25 cellular contexts compared by ENCODE assay signal in the genomic region with DNA sequence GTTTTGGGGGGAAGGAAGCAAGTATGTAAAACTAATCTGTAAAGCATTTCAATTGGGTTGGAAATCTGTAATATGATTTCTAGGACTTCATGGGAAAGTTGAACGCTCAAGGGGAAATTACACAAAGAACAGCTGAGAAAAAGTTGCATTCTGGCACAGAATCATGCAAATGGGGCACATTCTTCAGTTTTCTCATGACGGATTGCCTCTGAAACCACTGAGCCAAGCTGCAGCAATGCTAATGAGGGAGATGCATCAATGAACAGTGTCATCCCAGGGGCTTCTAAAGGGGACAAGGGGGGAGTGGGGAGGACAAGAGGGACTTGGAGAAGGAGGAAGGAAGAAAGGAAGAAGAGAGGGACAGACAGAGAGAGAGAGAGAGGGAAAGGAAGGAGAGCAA.
DNase-seq lines count a peak whose midpoint lies in the region; ATAC-seq and TF ChIP-seq lines count a peak whose summit lies in the region.
"Had no signal": no experiment of that assay in that cellular context is flagged by ENCODE, and none has a peak within 500 bp of the region (broad histone marks: within the 10 kb centered on the region; RNA-seq: fewer than 3 reads in every experiment).

No MANE protein-coding gene starts in this region.

- H3K4me1 Mint-ChIP-seq in brain (peaks cover 63% of the 10 kb centered on the region), nephron (peaks cover 16% of the 10 kb centered on the region)
- H3K4me1 Mint-ChIP-seq in stimulated activated naive CD8-positive, alpha-beta T cell treated with anti-CD3 and anti-CD28 coated beads, Interleukin-15, amount 100 ng/mL, for 72 hours: no peaks in the 10 kb centered on the region
- H3K4me1 Mint-ChIP-seq: activated CD4-positive, alpha-beta T cell treated with anti-CD3 and anti-CD28 coated beads, Interleukin-2, amount 10 ng/mL, durations not matched to agents 7 days and 5 days; activated naive CD8-positive, alpha-beta T cell treated with anti-CD3 and anti-CD28 coated beads, Interleukin-2, amount 50 U/mL, for 24 hours; CD4-positive, CD25-positive, alpha-beta regulatory T cell; naive B cell; stimulated activated naive B cell treated with anti-CD40 and anti-IgM and Interleukin-4, amounts not matched to agents 10 μg/mL and 1 μg/mL and 100 μg/mL, for 72 hours had no signal

- H3K9me3 ChIP-seq in HUES64 (ENCODE audit: insufficient read depth, low read depth, low read length): no peaks in the 10 kb centered on the region
- H3K9me3 ChIP-seq: body of pancreas, pancreas, suprapubic skin had no signal

- no peak overlapping the region for H3K4me3 ChIP-seq in HUES64 (ENCODE audit: low read length)
- H3K4me3 ChIP-seq: body of pancreas, pancreas, suprapubic skin had no signal

- H3K27me3 Mint-ChIP-seq in brain (peaks cover 4% of the 10 kb centered on the region), nephron (ENCODE audit: low read depth) (no peaks in the 10 kb centered on the region)
- no peaks in the 10 kb centered on the region for H3K27me3 Mint-ChIP-seq in stimulated activated naive CD8-positive, alpha-beta T cell treated with anti-CD3 and anti-CD28 coated beads, Interleukin-15, amount 100 ng/mL, for 72 hours
- H3K27me3 Mint-ChIP-seq: activated CD4-positive, alpha-beta T cell treated with anti-CD3 and anti-CD28 coated beads, Interleukin-2, amount 10 ng/mL, durations not matched to agents 7 days and 5 days had no signal

- H3K9ac ChIP-seq in HUES64 (ENCODE audit: low read depth, low read length): no peak overlapping the region

- H3K27me3 ChIP-seq in HUES64 (ENCODE audit: insufficient read depth, low read length): no peaks in the 10 kb centered on the region
- H3K27me3 ChIP-seq: body of pancreas, suprapubic skin had no signal

- TF ChIP-seq CTCF in brain (conservative IDR thresholded peaks at IDR 0.05) (no peak), nephron (IDR thresholded peaks at IDR 0.05; ENCODE audit: unreplicated experiment in 3 of 3) (no peak)

- H3K36me3 Mint-ChIP-seq in brain (no peaks in the 10 kb centered on the region), nephron (ENCODE audit: low read depth) (no peaks in the 10 kb centered on the region)
- H3K36me3 Mint-ChIP-seq: CD4-positive, CD25-positive, alpha-beta regulatory T cell; naive B cell; stimulated activated naive B cell treated with anti-CD40 and anti-IgM and Interleukin-4, amounts not matched to agents 10 μg/mL and 1 μg/mL and 100 μg/mL, for 72 hours had no signal

- H3K9me3 Mint-ChIP-seq in brain: no peaks in the 10 kb centered on the region
- H3K9me3 Mint-ChIP-seq in nephron: no peaks in the 10 kb centered on the region
- no peaks in the 10 kb centered on the region for H3K9me3 Mint-ChIP-seq in stimulated activated naive CD8-positive, alpha-beta T cell treated with anti-CD3 and anti-CD28 coated beads, Interleukin-15, amount 100 ng/mL, for 72 hours
- H3K9me3 Mint-ChIP-seq: activated CD4-positive, alpha-beta T cell treated with anti-CD3 and anti-CD28 coated beads, Interleukin-2, amount 10 ng/mL, durations not matched to agents 7 days and 5 days; activated naive CD8-positive, alpha-beta T cell treated with anti-CD3 and anti-CD28 coated beads, Interleukin-2, amount 50 U/mL, for 24 hours; activated T-cell treated with anti-CD3 and anti-CD28 coated beads, Interleukin-2, amount 50 U/mL, for 4 hours; CD4-positive, CD25-positive, alpha-beta regulatory T cell; stimulated activated naive B cell treated with anti-CD40 and anti-IgM and Interleukin-4, amounts not matched to agents 10 μg/mL and 1 μg/mL and 100 μg/mL, for 72 hours had no signal

- no peaks in the 10 kb centered on the region for H3K36me3 ChIP-seq in HUES64 (ENCODE audit: insufficient read depth, low read length)
- H3K36me3 ChIP-seq: pancreas, suprapubic skin had no signal

- no peak for ATAC-seq in stimulated activated naive CD8-positive, alpha-beta T cell treated with anti-CD3 and anti-CD28 coated beads, Interleukin-15, amount 100 ng/mL, for 72 hours
- ATAC-seq: activated naive CD8-positive, alpha-beta T cell treated with anti-CD3 and anti-CD28 coated beads, Interleukin-2, amount 50 U/mL, for 24 hours; activated T-cell treated with anti-CD3 and anti-CD28 coated beads, Interleukin-2, amount 50 U/mL, for 4 hours; body of pancreas; left colon; pancreas; sciatic nerve; stimulated activated naive B cell treated with anti-CD40 and anti-IgM and Interleukin-4, amounts not matched to agents 10 μg/mL and 1 μg/mL and 100 μg/mL, for 72 hours had no signal

- DNase-seq in cerebellar nuclear complex (lab: John Stamatoyannopoulos, UW) (no peak), NCI-H146 treated with DMSO at 0.1 percent for 48 hours (lab: John Stamatoyannopoulos, UW; ENCODE audit: unreplicated experiment) (no peak), globus pallidus (ENCODE audit: low spot score) (no peak)
- DNase-seq in stimulated activated naive CD8-positive, alpha-beta T cell treated with anti-CD3 and anti-CD28 coated beads, Interleukin-15, amount 100 ng/mL, for 72 hours: no peak
- DNase-seq: activated CD4-positive, alpha-beta T cell treated with anti-CD3 and anti-CD28 coated beads, Interleukin-2, amount 10 ng/mL, durations not matched to agents 7 days and 5 days; activated gamma-delta T cell treated with Interleukin-2 at 50 U/mL for 16 hours; activated naive CD8-positive, alpha-beta T cell treated with anti-CD3 and anti-CD28 coated beads, Interleukin-2, amount 50 U/mL, for 24 hours; activated T-cell treated with anti-CD3 and anti-CD28 coated beads, Interleukin-2, amount 50 U/mL, for 4 hours; body of pancreas; CD4-positive, CD25-positive, alpha-beta regulatory T cell; erythroblast; left colon; mesendoderm; naive B cell; NCI-H2081; NCI-H2227 treated with DMSO at 0.1 percent for 48 hours; NCI-H69; pancreas; stimulated activated CD4-positive, alpha-beta T cell treated with anti-CD3 and anti-CD28 coated beads, Interleukin-4, amount 100 ng/mL, for 24 hours; stimulated activated naive B cell treated with anti-CD40 and anti-IgM and Interleukin-4, amounts not matched to agents 10 μg/mL and 1 μg/mL and 100 μg/mL, for 72 hours had no signal

- WGBS in HUES64: 23% methylated on average over 2 of the region's 2 CpGs

- H3K4me3 Mint-ChIP-seq in brain: peak overlapping the region; percentile 2 to 70 (median 49)
- no peak overlapping the region for H3K4me3 Mint-ChIP-seq in nephron
- no peak overlapping the region for H3K4me3 Mint-ChIP-seq in stimulated activated naive CD8-positive, alpha-beta T cell treated with anti-CD3 and anti-CD28 coated beads, Interleukin-15, amount 100 ng/mL, for 72 hours
- H3K4me3 Mint-ChIP-seq: activated CD4-positive, alpha-beta T cell treated with anti-CD3 and anti-CD28 coated beads, Interleukin-2, amount 10 ng/mL, durations not matched to agents 7 days and 5 days; activated naive CD8-positive, alpha-beta T cell treated with anti-CD3 and anti-CD28 coated beads, Interleukin-2, amount 50 U/mL, for 24 hours; activated T-cell treated with anti-CD3 and anti-CD28 coated beads, Interleukin-2, amount 50 U/mL, for 4 hours; CD4-positive, CD25-positive, alpha-beta regulatory T cell; naive B cell; stimulated activated naive B cell treated with anti-CD40 and anti-IgM and Interleukin-4, amounts not matched to agents 10 μg/mL and 1 μg/mL and 100 μg/mL, for 72 hours had no signal

- peaks cover 46% of the 10 kb centered on the region for H3K4me1 ChIP-seq in HUES64 (ENCODE audit: insufficient read depth, low read length)
- H3K4me1 ChIP-seq: body of pancreas, pancreas, suprapubic skin had no signal

- H3K27ac Mint-ChIP-seq in brain (peak overlapping the region; percentile 69 to 96 (median 92)), nephron (peak overlapping the region; percentile 63 to 71 (median 64))
- H3K27ac Mint-ChIP-seq in stimulated activated naive CD8-positive, alpha-beta T cell treated with anti-CD3 and anti-CD28 coated beads, Interleukin-15, amount 100 ng/mL, for 72 hours: no peak overlapping the region
- H3K27ac Mint-ChIP-seq: activated CD4-positive, alpha-beta T cell treated with anti-CD3 and anti-CD28 coated beads, Interleukin-2, amount 10 ng/mL, durations not matched to agents 7 days and 5 days; activated naive CD8-positive, alpha-beta T cell treated with anti-CD3 and anti-CD28 coated beads, Interleukin-2, amount 50 U/mL, for 24 hours; CD4-positive, CD25-positive, alpha-beta regulatory T cell; naive B cell; stimulated activated naive B cell treated with anti-CD40 and anti-IgM and Interleukin-4, amounts not matched to agents 10 μg/mL and 1 μg/mL and 100 μg/mL, for 72 hours had no signal

- H3K27ac ChIP-seq in HUES64 (ENCODE audit: low read depth, low read length): peak overlapping the region; percentile 1; the same call in 1 of the 2 replicates
- H3K27ac ChIP-seq: body of pancreas, pancreas, suprapubic skin had no signal

Comparison
In these comparisons a context has a peak if more than half of its experiments do, and no peak if none do; other contexts are left out.
1. H3K27ac Mint-ChIP-seq: peak in brain (5 of 5) and nephron (3 of 3); none in stimulated activated naive CD8-positive, alpha-beta T cell treated with anti-CD3 and anti-CD28 coated beads, Interleukin-15, amount 100 ng/mL, for 72 hours (0 of 2).
2. H3K4me3 Mint-ChIP-seq: peak in brain (5 of 5); none in nephron (0 of 3) and stimulated activated naive CD8-positive, alpha-beta T cell treated with anti-CD3 and anti-CD28 coated beads, Interleukin-15, amount 100 ng/mL, for 72 hours (0 of 2).